17 cellular contexts compared by ENCODE assay signal in genomic region chr9:115367780-115368179, GRCh38.
A peak's percentile ranks its signal among the peaks of the same experiment; 100 is the strongest.
DNase-seq lines count a peak whose midpoint lies in the region; ATAC-seq and TF ChIP-seq lines count a peak whose summit lies in the region.
"Had no signal": no experiment of that assay in that cellular context is flagged by ENCODE, and none has a peak within 500 bp of the region (broad histone marks: within the 10 kb centered on the region; RNA-seq: fewer than 3 reads in every experiment).

No MANE protein-coding gene starts in this region.

- H3K36me3 ChIP-seq in adipocyte (ENCODE audit: control insufficient read depth, insufficient read depth, low read length, severe bottlenecking) (no peaks in the 10 kb centered on the region), ovary (no peaks in the 10 kb centered on the region), psoas muscle (ENCODE audit: insufficient read depth in 1 of 2, low read depth in 1 of 2) (no peaks in the 10 kb centered on the region)
- H3K36me3 ChIP-seq: BLaER1 treated with 17β-estradiol and CSF1 and Interleukin-3, amounts not matched to agents 10 nM and 100 nM; pancreas; suprapubic skin had no signal

- H3K27me3 ChIP-seq in adipocyte (replicated peaks; ENCODE audit: control insufficient read depth, insufficient read depth, low read length) = no peaks in the 10 kb centered on the region
- H3K27me3 ChIP-seq in ovary = no peaks in the 10 kb centered on the region
- no peaks in the 10 kb centered on the region for H3K27me3 ChIP-seq in psoas muscle (ENCODE audit: insufficient read depth in 3 of 3, low read length in 2 of 3)
- H3K27me3 ChIP-seq: BLaER1 treated with 17β-estradiol and CSF1 and Interleukin-3, amounts not matched to agents 10 nM and 100 nM; pancreas; suprapubic skin had no signal

- H3K4me1 ChIP-seq in adipocyte (ENCODE audit: control insufficient read depth, insufficient read depth, low read length) = peaks cover 41% of the 10 kb centered on the region
- H3K4me1 ChIP-seq in ovary (ENCODE audit: insufficient read depth) = no peaks in the 10 kb centered on the region
- no peaks in the 10 kb centered on the region for H3K4me1 ChIP-seq in psoas muscle
- H3K4me1 ChIP-seq: pancreas had no signal

- H3K27ac ChIP-seq in ovary = no peak overlapping the region
- no peak overlapping the region for H3K27ac ChIP-seq in psoas muscle
- H3K27ac ChIP-seq: BLaER1 treated with 17β-estradiol and CSF1 and Interleukin-3, amounts not matched to agents 10 nM and 100 nM; pancreas; suprapubic skin had no signal

- H3K9me3 ChIP-seq in adipocyte (ENCODE audit: control insufficient read depth, low read length) (no peaks in the 10 kb centered on the region), ovary (no peaks in the 10 kb centered on the region), psoas muscle (no peaks in the 10 kb centered on the region)
- H3K9me3 ChIP-seq: pancreas, suprapubic skin had no signal

- intact Hi-C loops in ovary (cut with DNase I) = no loop called here
- intact Hi-C loops in psoas muscle (cut with DNase I) = no loop called here

- no peak for TF ChIP-seq POLR2A in ovary (IDR thresholded peaks at IDR 0.05)

- H3K9ac ChIP-seq in adipocyte (ENCODE audit: low read length) = peak overlapping the region; percentile 74
- H3K9ac ChIP-seq: BLaER1 treated with 17β-estradiol and CSF1 and Interleukin-3, amounts not matched to agents 10 nM and 100 nM had no signal

- TF ChIP-seq EP300 in ovary (IDR thresholded peaks at IDR 0.05) = no peak

- DNase-seq in GM04503 (ENCODE audit: low read depth) = peak; percentile 37
- DNase-seq in adipocyte (ENCODE audit: low read depth) = peak; percentile 65
- DNase-seq in fibroblast of pulmonary artery (ENCODE audit: low read depth) = peak; percentile 8
- DNase-seq in ovary = no peak
- no peak for DNase-seq in NCI-H2081 (lab: John Stamatoyannopoulos, UW)
- DNase-seq in psoas muscle = no peak
- DNase-seq: activated CD4-positive, alpha-beta T cell treated with anti-CD3 and anti-CD28 coated beads, Interleukin-2, amount 10 ng/mL, durations not matched to agents 24 days and 14 days; activated effector memory CD4-positive, alpha-beta T cell treated with Interleukin-2 at 50 U/mL for 16 hours; activated naive CD8-positive, alpha-beta T cell treated with anti-CD3 and anti-CD28 coated beads, Interleukin-2, amount 50 U/mL, for 24 hours; Calu3; naive thymus-derived CD8-positive, alpha-beta T cell; NCI-H2171; NCI-H526 treated with DMSO at 0.1 percent for 48 hours; pancreas had no signal

- peak overlapping the region; percentile 11 for H3K4me3 ChIP-seq in adipocyte (ENCODE audit: low read length)
- H3K4me3 ChIP-seq in fibroblast of pulmonary artery (replicated peaks; ENCODE audit: low read depth, low read length) = no peak overlapping the region
- H3K4me3 ChIP-seq in ovary = no peak overlapping the region
- no peak overlapping the region for H3K4me3 ChIP-seq in psoas muscle
- H3K4me3 ChIP-seq: BLaER1 treated with 17β-estradiol and CSF1 and Interleukin-3, amounts not matched to agents 10 nM and 100 nM; pancreas; suprapubic skin had no signal

- TF ChIP-seq CTCF in fibroblast of pulmonary artery (IDR thresholded peaks at IDR 0.05; ENCODE audit: low read length, missing control alignments) (no peak), ovary (IDR thresholded peaks at IDR 0.05) (no peak), psoas muscle (IDR thresholded peaks at IDR 0.05) (no peak)

- ATAC-seq in psoas muscle (no peak), GM19463 (IDR thresholded peaks at IDR 0.05; ENCODE audit: unreplicated experiment) (no peak)
- ATAC-seq: activated naive CD8-positive, alpha-beta T cell treated with anti-CD3 and anti-CD28 coated beads, Interleukin-2, amount 50 U/mL, for 24 hours; naive thymus-derived CD8-positive, alpha-beta T cell; pancreas had no signal

Comparison
In these comparisons a context has a peak if more than half of its experiments do, and no peak if none do; other contexts are left out.
1. DNase-seq: peak in GM04503 (single experiment), adipocyte (single experiment) and fibroblast of pulmonary artery (single experiment); none in ovary (0 of 5), NCI-H2081 (0 of 2) and psoas muscle (0 of 2).